Comparison of ENCODE assay signal across 2 cellular contexts in the genomic region with DNA sequence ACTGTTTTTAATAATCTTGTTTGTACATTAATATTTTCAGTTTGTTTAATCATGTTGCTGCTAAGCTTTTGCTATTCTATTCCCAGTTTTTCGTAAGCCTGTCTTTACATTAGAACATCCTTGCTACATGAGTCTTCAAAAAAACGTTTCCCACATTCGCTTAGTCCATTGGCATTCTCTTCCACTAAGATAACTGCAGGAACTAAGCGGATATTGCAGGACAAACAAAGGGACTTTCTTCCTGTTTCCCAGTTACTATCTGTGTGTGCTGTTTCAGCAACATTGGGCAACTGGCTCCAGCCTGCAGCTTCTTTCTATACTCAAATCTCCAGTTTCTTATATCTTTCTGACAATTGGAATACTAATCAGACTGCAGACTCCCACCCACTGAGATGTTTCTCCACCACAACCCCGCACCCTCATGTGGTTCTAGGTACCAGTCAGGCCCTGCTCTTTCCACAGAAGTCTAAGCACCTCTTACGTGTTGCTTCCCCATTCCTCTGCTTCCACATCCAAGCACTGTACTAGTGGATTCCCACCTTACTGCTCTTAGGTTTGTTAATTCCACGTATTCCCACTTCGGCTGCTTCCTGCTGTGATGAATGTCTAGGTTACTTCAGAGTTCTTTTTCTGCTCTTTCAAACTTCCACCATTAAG.
A peak's percentile ranks its signal among the peaks of the same experiment; 100 is the strongest.
TF ChIP-seq lines count a peak whose summit lies in the region.

No MANE protein-coding gene starts in this region.

TF ChIP-seq in GM23338, 12 proteins besides CTCF, POLR2A, EP300 and RAD21:
- TF ChIP-seq ZNF331 (CRISPR knock-in tag; IDR thresholded peaks at IDR 0.05; ENCODE audit: low read depth) (no peak), POLR2AphosphoS5 (IDR thresholded peaks at IDR 0.05; ENCODE audit: low read depth) (peak; percentile 50; the same call in 1 of the 2 replicates)

TF ChIP-seq in H1, 55 proteins besides CTCF, POLR2A, EP300 and RAD21:
- TF ChIP-seq POLR2AphosphoS5 (IDR thresholded peaks at IDR 0.05; ENCODE audit: low read depth, low read length) (peak; percentile 47; the same call in 1 of the 2 replicates), TCF12 (IDR thresholded peaks at IDR 0.05; ENCODE audit: low read depth, low read length) (no peak)
